8 cellular contexts compared by ENCODE assay signal in the genomic region with DNA sequence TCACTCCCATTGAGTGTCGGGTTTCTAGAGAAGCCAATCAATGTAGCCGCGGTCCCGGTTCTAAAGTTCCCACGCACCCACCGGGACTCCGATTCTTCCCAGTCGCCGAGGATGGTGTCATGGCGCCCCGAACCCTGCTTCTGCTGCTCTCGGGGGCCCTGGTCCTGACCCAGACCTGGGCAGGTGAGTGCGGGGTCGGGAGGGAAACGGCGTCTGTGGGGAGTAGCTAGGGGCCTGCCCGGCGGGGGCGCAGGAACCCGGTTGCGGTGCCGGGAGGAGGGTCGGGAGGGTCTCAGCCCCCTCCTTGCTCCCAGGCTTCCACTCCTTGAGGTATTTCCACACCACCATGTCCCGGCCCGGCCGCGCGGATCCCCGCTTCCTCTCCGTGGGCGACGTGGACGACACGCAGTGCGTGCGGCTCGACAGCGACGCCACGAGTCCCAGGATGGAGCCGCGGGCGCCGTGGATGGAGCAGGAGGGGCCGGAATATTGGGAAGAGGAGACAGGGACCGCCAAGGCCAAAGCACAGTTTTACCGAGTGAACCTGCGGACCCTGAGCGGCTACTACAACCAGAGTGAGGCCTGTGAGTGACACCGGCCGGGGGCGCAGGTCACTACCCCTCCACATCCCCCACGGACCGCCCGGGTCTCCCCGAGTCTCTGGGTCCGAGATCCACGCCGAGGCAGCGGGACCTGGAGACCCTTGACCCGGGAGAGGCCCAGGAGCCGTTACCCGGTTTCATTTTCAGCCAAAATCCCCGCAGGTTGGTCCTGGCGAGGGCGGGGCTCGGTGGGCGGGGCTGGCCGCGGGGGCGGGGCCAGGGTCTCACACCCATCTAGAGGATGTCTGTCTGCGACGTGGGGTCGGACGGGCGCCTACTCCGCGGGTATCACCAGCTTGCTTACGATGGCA. TPM values are rescaled to one million over a fixed set of nuclear protein-coding genes. Genes with fewer than 3 reads are reported as not detected.
A peak's percentile ranks its signal among the peaks of the same experiment; 100 is the strongest.
DNase-seq lines count a peak whose midpoint lies in the region; ATAC-seq, FAIRE-seq and TF ChIP-seq lines count a peak whose summit lies in the region.

No MANE protein-coding gene starts in this region.

- no peak for TF ChIP-seq POLR2A in HepG2 (IDR thresholded peaks at IDR 0.05; ENCODE audit: insufficient read depth in 1 of 2, low read depth in 2 of 2, low read length in 2 of 2)

- BruUV-seq in HepG2 (replicated peaks; lab: Mats Ljungman, UMichigan), result no TSS peak

- no peak overlapping the region for H3K4me2 ChIP-seq in HepG2 (ENCODE audit: low read depth, low read length)

- intact Hi-C loops in HepG2 (cut with micrococcal nuclease; ENCODE audit: unreplicated experiment), result no loop called here

- TF ChIP-seq CTCF in HepG2 (CRISPR knock-in tag; IDR thresholded peaks at IDR 0.05), result no peak

- peak; percentile 47 to 63 for DNase-seq in activated CD4-positive, alpha-beta T cell treated with anti-CD3 and anti-CD28 coated beads for 24 hours (ENCODE audit: low read depth in 2 of 2)
- DNase-seq in cerebellum (ENCODE audit: low spot score), result peak; percentile 7
- no peak for DNase-seq in HepG2 (ENCODE audit: low spot score)
- peak; percentile 71 to 75 for DNase-seq in stimulated activated CD4-positive, alpha-beta T cell treated with anti-CD3 and anti-CD28 coated beads, Interleukin-2, amount 100 ng/mL, for 24 hours
- DNase-seq in NCI-H128 (lab: John Stamatoyannopoulos, UW; ENCODE audit: unreplicated experiment), result no peak
- DNase-seq in OCI-M1 (lab: John Stamatoyannopoulos, UW), result no peak

- no peak for FAIRE-seq in HepG2 (lab: Jason Lieb, UNC)

- no peaks in the 10 kb centered on the region for H3K79me2 ChIP-seq in HepG2 (ENCODE audit: insufficient read depth, low read length)

- TF ChIP-seq RAD21 in HepG2 (CRISPR knock-in tag; IDR thresholded peaks at IDR 0.05), result no peak

- 78% methylated on average over 58 of the region's 79 CpGs for WGBS in HepG2 (ENCODE audit: low lambda C conversion rate)

- POLR2A ChIA-PET in HepG2 (lab: Yijun Ruan, JAX), result no interaction called here

- peaks cover 6% of the 10 kb centered on the region; the same call in 1 of the 2 replicates for H3K9me3 ChIP-seq in HepG2 (ENCODE audit: low read length)

- no peak overlapping the region for H3K4me3 ChIP-seq in HepG2 (replicated peaks in 1 of 3; ENCODE audit: insufficient read depth in 1 of 3, low read depth in 2 of 3, low read length in 3 of 3)

- H3K4me1 ChIP-seq in HepG2 (ENCODE audit: insufficient read depth, low read length), result no peaks in the 10 kb centered on the region

- no peak overlapping the region for H2AFZ ChIP-seq in HepG2 (ENCODE audit: low read length)

- H3K27ac ChIP-seq in HepG2 (ENCODE audit: extremely low read length, insufficient read depth, low read length), result no peak overlapping the region

- in situ Hi-C loops in HepG2 (cut with HindIII; ENCODE audit: extremely low pct_ligation_motif_present, low pct_unique_long_range_greater_than_20kb), result no loop called here

- CTCF ChIA-PET in HepG2 (lab: Yijun Ruan, JAX; ENCODE audit: low intra/inter-chr PET ratio, low total read pairs), result no interaction called here

- H3K27me3 ChIP-seq in HepG2 (ENCODE audit: control insufficient read depth in 1 of 2, insufficient read depth in 2 of 2, low read length in 2 of 2), result peaks cover 0 to 13% of the 10 kb centered on the region in 2 experiments; a peak in 4 of 5 replicates

- TF ChIP-seq EP300 in HepG2 (IDR thresholded peaks at IDR 0.05; ENCODE audit: low read depth in 2 of 2, low read length in 2 of 2) (no peak), HepG2 (CRISPR knock-in tag; IDR thresholded peaks at IDR 0.05; ENCODE audit: borderline replicate concordance) (no peak)

- H4K20me1 ChIP-seq in HepG2 (ENCODE audit: insufficient read depth, low read length), result no peaks in the 10 kb centered on the region

- no peak overlapping the region for H3K9ac ChIP-seq in HepG2 (ENCODE audit: insufficient read depth, low read depth, low read length)

- H3K36me3 ChIP-seq in HepG2 (replicated peaks in 1 of 2; ENCODE audit: control insufficient read depth in 1 of 2, insufficient read depth in 2 of 2, low read length in 2 of 2), result no peaks in the 10 kb centered on the region

- ATAC-seq in GM19455 (IDR thresholded peaks at IDR 0.05; ENCODE audit: unreplicated experiment) (peak; percentile 50), HepG2 (no peak; the same call in 1 of the 3 replicates), HG03159 (IDR thresholded peaks at IDR 0.05; ENCODE audit: unreplicated experiment) (no peak)

TF ChIP-seq in HepG2, 621 proteins besides CTCF, POLR2A, EP300 and RAD21:
- TF ChIP-seq, protein P1, sequence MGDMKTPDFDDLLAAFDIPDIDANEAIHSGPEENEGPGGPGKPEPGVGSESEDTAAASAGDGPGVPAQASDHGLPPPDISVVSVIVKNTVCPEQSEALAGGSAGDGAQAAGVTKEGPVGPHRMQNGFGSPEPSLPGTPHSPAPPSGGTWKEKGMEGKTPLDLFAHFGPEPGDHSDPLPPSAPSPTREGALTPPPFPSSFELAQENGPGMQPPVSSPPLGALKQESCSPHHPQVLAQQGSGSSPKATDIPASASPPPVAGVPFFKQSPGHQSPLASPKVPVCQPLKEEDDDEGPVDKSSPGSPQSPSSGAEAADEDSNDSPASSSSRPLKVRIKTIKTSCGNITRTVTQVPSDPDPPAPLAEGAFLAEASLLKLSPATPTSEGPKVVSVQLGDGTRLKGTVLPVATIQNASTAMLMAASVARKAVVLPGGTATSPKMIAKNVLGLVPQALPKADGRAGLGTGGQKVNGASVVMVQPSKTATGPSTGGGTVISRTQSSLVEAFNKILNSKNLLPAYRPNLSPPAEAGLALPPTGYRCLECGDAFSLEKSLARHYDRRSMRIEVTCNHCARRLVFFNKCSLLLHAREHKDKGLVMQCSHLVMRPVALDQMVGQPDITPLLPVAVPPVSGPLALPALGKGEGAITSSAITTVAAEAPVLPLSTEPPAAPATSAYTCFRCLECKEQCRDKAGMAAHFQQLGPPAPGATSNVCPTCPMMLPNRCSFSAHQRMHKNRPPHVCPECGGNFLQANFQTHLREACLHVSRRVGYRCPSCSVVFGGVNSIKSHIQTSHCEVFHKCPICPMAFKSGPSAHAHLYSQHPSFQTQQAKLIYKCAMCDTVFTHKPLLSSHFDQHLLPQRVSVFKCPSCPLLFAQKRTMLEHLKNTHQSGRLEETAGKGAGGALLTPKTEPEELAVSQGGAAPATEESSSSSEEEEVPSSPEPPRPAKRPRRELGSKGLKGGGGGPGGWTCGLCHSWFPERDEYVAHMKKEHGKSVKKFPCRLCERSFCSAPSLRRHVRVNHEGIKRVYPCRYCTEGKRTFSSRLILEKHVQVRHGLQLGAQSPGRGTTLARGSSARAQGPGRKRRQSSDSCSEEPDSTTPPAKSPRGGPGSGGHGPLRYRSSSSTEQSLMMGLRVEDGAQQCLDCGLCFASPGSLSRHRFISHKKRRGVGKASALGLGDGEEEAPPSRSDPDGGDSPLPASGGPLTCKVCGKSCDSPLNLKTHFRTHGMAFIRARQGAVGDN (CRISPR knock-in tag; IDR thresholded peaks at IDR 0.05), result peak; percentile 15; the same call in 1 of the 2 replicates
- TF ChIP-seq TCF12 (IDR thresholded peaks at IDR 0.05), result no peak
- TF ChIP-seq TCF12 (CRISPR knock-in tag; IDR thresholded peaks at IDR 0.05), result no peak

RNA-seq across cellular contexts. Expression of a gene that starts 35.2 kb away (rescaled TPM):
- total RNA-seq in cerebellum (not detected), HepG2 (2016; rRNA removed; fragmentation: Illumina TruSeq; extraction: Trizol) (0.15 and 0.29 TPM in 2 replicates)
- 0.18 TPM in 1 of 2 replicates, not detected in the other for total RNA-seq in HepG2 (2016; cell fraction: cytosol; rRNA removed; fragmentation: Illumina TruSeq; extraction: Trizol; ENCODE audit: low read depth)
- 0.37 TPM in 1 of 2 replicates, not detected in the other for total RNA-seq in HepG2 (2016; cell fraction: insoluble cytoplasmic fraction; rRNA removed; fragmentation: Illumina TruSeq; extraction: Trizol)
- not detected in 2 replicates for total RNA-seq in HepG2 (2016; cell fraction: membrane; rRNA removed; fragmentation: Illumina TruSeq; extraction: Trizol)
- total RNA-seq in HepG2 (2016; cell fraction: nucleus; rRNA removed; fragmentation: Illumina TruSeq; extraction: Trizol), result 0.31 TPM in 1 of 2 replicates, not detected in the other
- 0.30 and 0.80 TPM in 2 replicates for polyA plus RNA-seq in HepG2 (2011; rRNA removed)
- 1.1 and 1.6 TPM in 2 replicates for polyA plus RNA-seq in HepG2 (2011; cell fraction: cytosol; rRNA removed)
- 0.26 and 0.35 TPM in 2 replicates for polyA plus RNA-seq in HepG2 (2011; cell fraction: nucleus; rRNA removed)
- 0.38 TPM in 1 of 2 replicates, not detected in the other for polyA plus RNA-seq in HepG2 (2012)
- polyA plus RNA-seq in HepG2 (2016; cell fraction: cytosol; fragmentation: Illumina TruSeq; extraction: Trizol; ENCODE audit: low read depth), result not detected in 2 replicates
- polyA plus RNA-seq in HepG2 (2016; cell fraction: insoluble cytoplasmic fraction; fragmentation: Illumina TruSeq; extraction: Trizol; ENCODE audit: low read depth), result not detected in 2 replicates
- polyA plus RNA-seq in HepG2 (2016; cell fraction: membrane; fragmentation: Illumina TruSeq; extraction: Trizol; ENCODE audit: low read depth), result not detected in 2 replicates
- 0.49 TPM in 1 of 2 replicates, not detected in the other for polyA plus RNA-seq in HepG2 (2016; cell fraction: nucleus; fragmentation: Illumina TruSeq; extraction: Trizol; ENCODE audit: insufficient read depth, low read depth)
- polyA minus RNA-seq in HepG2 (2011; rRNA and poly(A)+ RNA removed; ENCODE audit: low replicate concordance), result 0.28 TPM in 1 of 2 replicates, not detected in the other
- polyA minus RNA-seq in HepG2 (2011; cell fraction: cytosol; rRNA and poly(A)+ RNA removed), result not detected in 2 replicates
- polyA minus RNA-seq in HepG2 (2011; cell fraction: nucleus; rRNA and poly(A)+ RNA removed), result not detected in 2 replicates

Comparison
In these comparisons a context has a peak if more than half of its experiments do, and no peak if none do; other contexts are left out.
1. DNase-seq: peak in activated CD4-positive, alpha-beta T cell treated with anti-CD3 and anti-CD28 coated beads for 24 hours (2 of 2), cerebellum (single experiment) and stimulated activated CD4-positive, alpha-beta T cell treated with anti-CD3 and anti-CD28 coated beads, Interleukin-2, amount 100 ng/mL, for 24 hours (2 of 2); none in HepG2 (single experiment), NCI-H128 (single experiment) and OCI-M1 (single experiment).